Comparison of ENCODE assay signal across 8 cellular contexts in the genomic region with DNA sequence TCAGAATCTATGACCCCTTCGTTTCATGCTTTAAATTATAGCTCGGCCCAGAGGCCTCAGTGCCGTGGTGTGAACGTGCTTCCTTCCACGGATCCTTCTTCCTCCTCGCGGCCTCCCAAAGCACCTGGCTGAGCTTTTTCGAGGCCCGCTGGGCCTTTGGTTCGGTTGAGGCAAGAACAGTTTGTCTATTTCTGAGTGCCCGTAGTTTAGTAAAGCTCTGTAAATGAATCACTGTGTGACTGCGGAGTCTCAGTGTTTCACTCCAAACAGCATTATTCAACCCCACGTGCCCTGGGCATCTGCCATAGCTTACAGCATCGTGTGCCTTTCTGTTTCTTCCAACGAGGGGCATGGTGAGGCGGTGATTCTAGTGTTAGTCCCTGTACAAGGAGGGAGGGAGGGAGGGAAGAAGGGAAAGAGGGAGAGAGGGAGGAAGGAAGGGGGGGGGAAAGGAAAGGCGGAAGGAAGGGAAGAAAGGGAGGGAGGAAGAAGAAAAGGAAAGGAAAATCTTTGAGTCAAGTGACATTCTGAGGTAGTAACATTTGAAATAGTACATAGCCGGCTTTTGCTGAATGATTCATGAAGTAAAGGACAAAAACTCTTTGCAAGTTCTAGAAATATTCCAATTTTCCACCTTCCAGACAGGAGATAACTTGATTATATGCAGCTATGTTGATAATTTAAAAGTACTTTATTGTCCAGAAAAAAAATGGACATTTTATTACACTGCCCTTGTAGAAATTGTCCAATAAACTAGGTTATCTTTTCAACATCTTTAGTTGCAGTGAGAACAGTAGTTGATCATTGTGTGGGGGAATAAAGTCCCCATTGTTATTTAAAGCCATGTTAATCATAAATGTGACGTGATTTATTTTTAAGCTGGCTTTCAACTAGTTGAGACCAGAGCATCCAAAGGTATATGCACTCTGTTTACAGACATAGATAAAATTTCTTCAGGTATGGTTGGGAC. TPM values are rescaled to one million over a fixed set of nuclear protein-coding genes. Genes with fewer than 3 reads are reported as not detected.
DNase-seq lines count a peak whose midpoint lies in the region; ATAC-seq and TF ChIP-seq lines count a peak whose summit lies in the region.

No MANE protein-coding gene starts in this region.

- ATAC-seq in HG03469 (IDR thresholded peaks at IDR 0.05; ENCODE audit: unreplicated experiment) = no peak
- ATAC-seq in GM18868 (IDR thresholded peaks at IDR 0.05; ENCODE audit: unreplicated experiment) = no peak

- peaks cover 16% of the 10 kb centered on the region for H3K36me3 Mint-ChIP-seq in Calu3 (ENCODE audit: insufficient read depth, unreplicated experiment)
- no peaks in the 10 kb centered on the region for H3K36me3 Mint-ChIP-seq in nephron progenitor cell (ENCODE audit: low read depth)

- no peak overlapping the region for H3K27ac Mint-ChIP-seq in Calu3 (ENCODE audit: unreplicated experiment)
- peak overlapping the region; percentile 81 for H3K27ac Mint-ChIP-seq in nephron progenitor cell

- TF ChIP-seq CTCF in Calu3 (IDR thresholded peaks at IDR 0.05; ENCODE audit: unreplicated experiment) = no peak
- TF ChIP-seq CTCF in fibroblast of pulmonary artery (IDR thresholded peaks at IDR 0.05; ENCODE audit: low read length, missing control alignments) = no peak
- TF ChIP-seq CTCF in nephron progenitor cell (IDR thresholded peaks at IDR 0.05) = no peak

- peak overlapping the region; percentile 64 for H3K4me3 ChIP-seq in fibroblast of pulmonary artery (replicated peaks; ENCODE audit: low read depth, low read length)

- DNase-seq in Calu3 (no peak), LHCN-M2 (ENCODE audit: low read depth) (peak; percentile 79), fibroblast of pulmonary artery (ENCODE audit: low read depth) (peak; percentile 29), nephron progenitor cell (peak; percentile 10), NCI-H226 (no peak)
- peak; percentile 5 to 9 for DNase-seq in activated CD4-positive, alpha-beta T cell treated with anti-CD3 and anti-CD28 coated beads, Interleukin-2, amount 50 U/mL, for 48 hours

- CTCF ChIA-PET in Calu3 (lab: Charles Lee) = interaction anchor here (0.6 to 2.1 kb wide), 4 partner anchors 10 to 132 kb away, joined by 3 to 8 read pairs (median 4); no protein-coding TSS in a partner anchor

- H3K4me1 Mint-ChIP-seq in Calu3 (ENCODE audit: low read depth, unreplicated experiment) (peaks cover 9% of the 10 kb centered on the region), nephron progenitor cell (peaks cover 35% of the 10 kb centered on the region)

- intact Hi-C loops in Calu3 (cut with micrococcal nuclease; ENCODE audit: unreplicated experiment) = loop anchor here (2.0 kb wide), 1 partner anchor 135 kb away; no protein-coding TSS in a partner anchor

- H3K9me3 Mint-ChIP-seq in Calu3 (ENCODE audit: low read depth, unreplicated experiment) (no peaks in the 10 kb centered on the region), nephron progenitor cell (no peaks in the 10 kb centered on the region)

- H3K4me3 Mint-ChIP-seq in Calu3 (ENCODE audit: low read depth, unreplicated experiment) = peak overlapping the region; percentile 84
- peak overlapping the region; percentile 90 for H3K4me3 Mint-ChIP-seq in nephron progenitor cell

- BruUV-seq in Calu3 (replicated peaks; lab: Mats Ljungman, UMichigan) = TSS peak; percentile 76

- no peaks in the 10 kb centered on the region for H3K27me3 Mint-ChIP-seq in Calu3 (ENCODE audit: unreplicated experiment)
- peaks cover 59% of the 10 kb centered on the region for H3K27me3 Mint-ChIP-seq in nephron progenitor cell (ENCODE audit: low read depth, poor library complexity)

RNA-seq across cellular contexts. Expression of a gene that starts 1.2 kb away (rescaled TPM):
- total RNA-seq in Calu3 (2022) (1.6 TPM in 2 replicates), LHCN-M2 (2014; rRNA removed) (4.4 and 10.3 TPM in 2 replicates)
- polyA plus RNA-seq in LHCN-M2 (2012) = 0.32 TPM

Comparison
In these comparisons a context has a peak if more than half of its experiments do, and no peak if none do; other contexts are left out.
1. DNase-seq: peak in LHCN-M2 (single experiment), activated CD4-positive, alpha-beta T cell treated with anti-CD3 and anti-CD28 coated beads, Interleukin-2, amount 50 U/mL, for 48 hours (2 of 2), fibroblast of pulmonary artery (single experiment) and nephron progenitor cell (single experiment); none in Calu3 (single experiment) and NCI-H226 (single experiment).